ENCODE assay signal across 8 cellular contexts in genomic region chr5:79237735-79238560, GRCh38. TPM values are rescaled to one million over a fixed set of nuclear protein-coding genes. Genes with fewer than 3 reads are reported as not detected.
DNase-seq lines count a peak whose midpoint lies in the region; ATAC-seq lines count a peak whose summit lies in the region.

No MANE protein-coding gene starts in this region.

- POLR2A ChIA-PET in T-cell (lab: Charles Lee): interaction anchor here (0.6 to 1.0 kb wide), 6 partner anchors 12 to 1042 kb away, joined by 3 to 9 read pairs (median 4); partner anchors contain the start of gene ARSB (in 1 of the 2)

- peaks cover 2% of the 10 kb centered on the region for H3K36me3 Mint-ChIP-seq in activated naive CD4-positive, alpha-beta T cell treated with anti-CD3 and anti-CD28 coated beads, Interleukin-2, amount 10 ng/mL, durations not matched to agents 7 days and 5 days
- peaks cover 11% of the 10 kb centered on the region for H3K36me3 Mint-ChIP-seq in T-cell

- H3K9ac ChIP-seq in skeletal muscle tissue (ENCODE audit: low read depth in 1 of 3, low read length in 3 of 3): peak overlapping the region; percentile 89 to 96 (median 93)

- DNase-seq in activated naive CD4-positive, alpha-beta T cell treated with anti-CD3 and anti-CD28 coated beads, Interleukin-2, amount 10 ng/mL, durations not matched to agents 7 days and 5 days: no peak
- DNase-seq in activated naive CD4-positive, alpha-beta T cell treated with anti-CD3 and anti-CD28 coated beads, Interleukin-2, amount 50 U/mL, for 16 hours: no peak
- no peak for DNase-seq in T-cell
- DNase-seq in left ventricle myocardium superior: no peak
- no peak for DNase-seq in RPMI8226

- H3K9me3 Mint-ChIP-seq in activated naive CD4-positive, alpha-beta T cell treated with anti-CD3 and anti-CD28 coated beads, Interleukin-2, amount 10 ng/mL, durations not matched to agents 7 days and 5 days: no peaks in the 10 kb centered on the region
- H3K9me3 Mint-ChIP-seq in T-cell: no peaks in the 10 kb centered on the region

- peaks cover 0 to 4% (median 0%) of the 10 kb centered on the region in 3 donors for H3K36me3 ChIP-seq in skeletal muscle tissue (ENCODE audit: control insufficient read depth in 3 of 3, insufficient read depth in 3 of 3, low read length in 3 of 3)

- peaks cover 36% of the 10 kb centered on the region for H3K4me1 Mint-ChIP-seq in activated naive CD4-positive, alpha-beta T cell treated with anti-CD3 and anti-CD28 coated beads, Interleukin-2, amount 10 ng/mL, durations not matched to agents 7 days and 5 days
- peaks cover 47 to 57% (median 47%) of the 10 kb centered on the region in 3 donors for H3K4me1 Mint-ChIP-seq in T-cell

- no peaks in the 10 kb centered on the region for H3K9me3 ChIP-seq in skeletal muscle tissue (ENCODE audit: control insufficient read depth in 3 of 3, low read length in 3 of 3)

- intact Hi-C loops in left ventricle myocardium superior (cut with micrococcal nuclease): no loop called here

- ATAC-seq in T-cell (replicated peaks in 1 of 4) (peak in 3 of 4 experiments; percentile 1 to 2 (median 1)), left ventricle myocardium superior (peak; percentile 5), GM19023 (IDR thresholded peaks at IDR 0.05; ENCODE audit: unreplicated experiment) (no peak), HG03439 (IDR thresholded peaks at IDR 0.05; ENCODE audit: unreplicated experiment) (no peak)

- H3K27ac Mint-ChIP-seq in activated naive CD4-positive, alpha-beta T cell treated with anti-CD3 and anti-CD28 coated beads, Interleukin-2, amount 10 ng/mL, durations not matched to agents 7 days and 5 days: peak overlapping the region; percentile 87
- H3K27ac Mint-ChIP-seq in T-cell: peak overlapping the region; percentile 56 to 87

- peak overlapping the region; percentile 90 for H3K4me3 Mint-ChIP-seq in activated naive CD4-positive, alpha-beta T cell treated with anti-CD3 and anti-CD28 coated beads, Interleukin-2, amount 10 ng/mL, durations not matched to agents 7 days and 5 days
- peak overlapping the region; percentile 84 to 96 (median 96) for H3K4me3 Mint-ChIP-seq in T-cell

- CTCF ChIA-PET in activated naive CD4-positive, alpha-beta T cell treated with anti-CD3 and anti-CD28 coated beads, Interleukin-2, amount 10 ng/mL, durations not matched to agents 7 days and 5 days (lab: Charles Lee): interaction anchor here (0.9 to 1.6 kb wide), 3 partner anchors 10 to 846 kb away, joined by 3 read pairs; no protein-coding TSS in a partner anchor
- CTCF ChIA-PET in T-cell (lab: Charles Lee): interaction anchor here in 1 of 2 donors (0.6 to 1.0 kb wide), 2 partner anchors 105 to 170 kb away, joined by 3 read pairs; no protein-coding TSS in a partner anchor

- H3K27me3 ChIP-seq in skeletal muscle tissue (ENCODE audit: control insufficient read depth in 3 of 3, insufficient read depth in 3 of 3, low read length in 3 of 3): no peaks in the 10 kb centered on the region

- peak overlapping the region; percentile 94 to 97 (median 96) for H3K4me3 ChIP-seq in skeletal muscle tissue (ENCODE audit: low read length in 3 of 3)

- H3K4me1 ChIP-seq in skeletal muscle tissue (ENCODE audit: control insufficient read depth in 3 of 3, insufficient read depth in 3 of 3, low read length in 3 of 3): peaks cover 11 to 19% (median 13%) of the 10 kb centered on the region in 3 donors

- H3K27me3 Mint-ChIP-seq in activated naive CD4-positive, alpha-beta T cell treated with anti-CD3 and anti-CD28 coated beads, Interleukin-2, amount 10 ng/mL, durations not matched to agents 7 days and 5 days: peaks cover 3% of the 10 kb centered on the region
- no peaks in the 10 kb centered on the region for H3K27me3 Mint-ChIP-seq in T-cell

- H3K27ac ChIP-seq in skeletal muscle tissue (ENCODE audit: low read depth, low read length): peak overlapping the region; percentile 94

RNA-seq across cellular contexts. Expression of gene JMY, which starts 2.0 kb away (rescaled TPM):
- 10 to 100 TPM; 18.0 to 45.3 (median 21.1) TPM for total RNA-seq in T-cell
- 11.7 TPM for total RNA-seq in left ventricle myocardium superior
- total RNA-seq in skeletal muscle tissue: 10.4 TPM

Comparison
In these comparisons a context has a peak if more than half of its experiments do, and no peak if none do; other contexts are left out.
1. ATAC-seq: peak in T-cell (3 of 4) and left ventricle myocardium superior (single experiment); none in GM19023 (single experiment) and HG03439 (single experiment).